Comparison of ENCODE assay signal across 1 cellular context in genomic region chr9:90890146-90890545, GRCh38.
TF ChIP-seq lines count a peak whose summit lies in the region.

No MANE protein-coding gene starts in this region.

TF ChIP-seq in IMR-90, 13 proteins besides CTCF, POLR2A, EP300 and RAD21 (continued from another document):
- TF ChIP-seq MXI1 (IDR thresholded peaks at IDR 0.05; ENCODE audit: borderline replicate concordance, low read depth, low read length) (no peak), SMC3 (IDR thresholded peaks at IDR 0.05; ENCODE audit: low read depth, low read length) (no peak), CHD1 (IDR thresholded peaks at IDR 0.05; ENCODE audit: low read depth, low read length) (no peak), RFX5 (IDR thresholded peaks at IDR 0.05; ENCODE audit: low read depth, low read length) (no peak), CEBPB (IDR thresholded peaks at IDR 0.05; ENCODE audit: low read depth, low read length) (no peak), RCOR1 (IDR thresholded peaks at IDR 0.05; ENCODE audit: insufficient replicate concordance, low read length) (no peak), BHLHE40 (IDR thresholded peaks at IDR 0.05; ENCODE audit: low read depth, low read length) (no peak), USF2 (IDR thresholded peaks at IDR 0.05; ENCODE audit: low read depth, low read length) (no peak), MAZ (IDR thresholded peaks at IDR 0.05; ENCODE audit: borderline replicate concordance, low read depth, low read length) (no peak), NFE2L2 (IDR thresholded peaks at IDR 0.05; ENCODE audit: low read depth, low read length) (no peak)
TF ChIP-seq in IMR-90: peak in this region for 0.
